25 cellular contexts compared by ENCODE assay signal in the genomic region with DNA sequence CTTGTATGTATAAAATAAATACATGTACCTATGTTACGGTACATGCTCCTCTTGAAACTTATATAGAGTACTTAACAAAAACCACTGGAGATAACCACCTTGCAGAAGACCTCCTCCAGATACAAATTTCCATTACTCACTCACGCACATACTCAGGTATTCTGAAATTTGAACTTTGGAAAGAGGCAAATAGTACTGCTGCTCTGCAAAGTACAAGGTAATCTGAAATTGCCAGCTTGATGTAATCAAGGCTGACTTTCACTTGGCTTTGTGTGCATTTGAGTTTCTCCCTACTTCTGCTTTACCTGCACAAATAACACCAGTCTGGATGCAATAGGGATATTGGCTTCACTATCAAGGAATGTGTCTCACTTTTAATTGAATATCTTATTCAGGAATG.
"Had no signal": no experiment of that assay in that cellular context is flagged by ENCODE, and none has a peak within 500 bp of the region (broad histone marks: within the 10 kb centered on the region; RNA-seq: fewer than 3 reads in every experiment).

No MANE protein-coding gene starts in this region.

- H3K27me3 Mint-ChIP-seq: memory B cell had no signal

- H3K36me3 Mint-ChIP-seq: immature natural killer cell; memory B cell; naive thymus-derived CD4-positive, alpha-beta T cell had no signal

- ATAC-seq: esophagus mucosa; gastroesophageal sphincter; heart left ventricle; naive thymus-derived CD4-positive, alpha-beta T cell had no signal

- H3K4me3 Mint-ChIP-seq: immature natural killer cell; memory B cell; naive thymus-derived CD4-positive, alpha-beta T cell had no signal

- H3K4me2 ChIP-seq: hepatocyte had no signal

- DNase-seq: dermis blood vessel endothelial cell; dorsolateral prefrontal cortex; effector CD4-positive, alpha-beta T cell; effector memory CD4-positive, alpha-beta T cell; erythroblast; esophagus squamous epithelium; foreskin fibroblast; heart left ventricle; hypothalamus; immature natural killer cell; islet precursor cell; kidney; kidney glomerular epithelial cell; left ventricle myocardium inferior; midbrain; naive thymus-derived CD4-positive, alpha-beta T cell had no signal

- FAIRE-seq: colon, endothelial cell of umbilical vein, frontal cortex, kidney had no signal

- H3K9me3 ChIP-seq: esophagus squamous epithelium, gastroesophageal sphincter, heart left ventricle, left ventricle myocardium inferior had no signal

- H3K4me3 ChIP-seq: coronary artery, dorsolateral prefrontal cortex, esophagus squamous epithelium, gastroesophageal sphincter, heart left ventricle, hepatocyte, left ventricle myocardium inferior, lung had no signal

- H3K9me3 Mint-ChIP-seq: memory B cell had no signal

- H2AFZ ChIP-seq: hepatocyte had no signal

- H3K79me2 ChIP-seq: hepatocyte had no signal

- H3K4me1 Mint-ChIP-seq: immature natural killer cell, memory B cell had no signal

- H3K27ac Mint-ChIP-seq: immature natural killer cell; memory B cell; naive thymus-derived CD4-positive, alpha-beta T cell had no signal

- H3K4me1 ChIP-seq: gastroesophageal sphincter, heart left ventricle, left ventricle myocardium inferior had no signal

- H3K27ac ChIP-seq: coronary artery, dorsolateral prefrontal cortex, esophagus squamous epithelium, gastroesophageal sphincter, heart left ventricle, hepatocyte, left ventricle myocardium inferior had no signal

- H3K36me3 ChIP-seq: esophagus squamous epithelium, gastroesophageal sphincter, heart left ventricle, left ventricle myocardium inferior had no signal
